17 cellular contexts compared by ENCODE assay signal in genomic region chr7:50973814-50974213, GRCh38.
DNase-seq lines count a peak whose midpoint lies in the region; ATAC-seq and TF ChIP-seq lines count a peak whose summit lies in the region.
"Had no signal": no experiment of that assay in that cellular context is flagged by ENCODE, and none has a peak within 500 bp of the region (broad histone marks: within the 10 kb centered on the region; RNA-seq: fewer than 3 reads in every experiment).

No MANE protein-coding gene starts in this region.

- H3K36me3 ChIP-seq in esophagus muscularis mucosa: no peaks in the 10 kb centered on the region
- H3K36me3 ChIP-seq: BLaER1 treated with 17β-estradiol and CSF1 and Interleukin-3, amounts not matched to agents 10 nM and 100 nM had no signal

- WGBS in right cardiac atrium: 89% methylated on average over 6 of the region's 6 CpGs
- WGBS in esophagus muscularis mucosa: 77% methylated on average over 6 of the region's 6 CpGs

- peaks cover 17% of the 10 kb centered on the region for H3K27me3 Mint-ChIP-seq in T-helper 17 cell
- no peaks in the 10 kb centered on the region for H3K27me3 Mint-ChIP-seq in stimulated activated naive B cell treated with anti-CD40 and anti-IgM and Interleukin-4, amounts not matched to agents 10 μg/mL and 1 μg/mL and 100 μg/mL, for 72 hours
- H3K27me3 Mint-ChIP-seq: B cell had no signal

- H3K9me3 ChIP-seq in right cardiac atrium (ENCODE audit: control insufficient read depth, low read length): no peaks in the 10 kb centered on the region
- peaks cover under 1% of the 10 kb centered on the region for H3K9me3 ChIP-seq in T-helper 17 cell (ENCODE audit: control insufficient read depth, low read length, poor library complexity, severe bottlenecking)
- peaks cover 0 to 4% (median 0%) of the 10 kb centered on the region in 4 donors for H3K9me3 ChIP-seq in esophagus muscularis mucosa

- H3K4me3 Mint-ChIP-seq in T-helper 17 cell: no peak overlapping the region
- no peak overlapping the region for H3K4me3 Mint-ChIP-seq in stimulated activated naive B cell treated with anti-CD40 and anti-IgM and Interleukin-4, amounts not matched to agents 10 μg/mL and 1 μg/mL and 100 μg/mL, for 72 hours
- H3K4me3 Mint-ChIP-seq: B cell; CD8-positive, alpha-beta T cell had no signal

- H3K27me3 ChIP-seq in right cardiac atrium (ENCODE audit: control insufficient read depth, insufficient read depth): no peaks in the 10 kb centered on the region
- peaks cover 0 to 4% (median 0%) of the 10 kb centered on the region in 4 donors for H3K27me3 ChIP-seq in esophagus muscularis mucosa
- H3K27me3 ChIP-seq: BLaER1 treated with 17β-estradiol and CSF1 and Interleukin-3, amounts not matched to agents 10 nM and 100 nM had no signal

- no peak for TF ChIP-seq EP300 in esophagus muscularis mucosa (IDR thresholded peaks at IDR 0.05)

- peak; percentile 11 to 21 for ATAC-seq in right cardiac atrium
- no peak for ATAC-seq in T-helper 17 cell
- ATAC-seq in stimulated activated naive B cell treated with anti-CD40 and anti-IgM and Interleukin-4, amounts not matched to agents 10 μg/mL and 1 μg/mL and 100 μg/mL, for 72 hours (replicated peaks): peak in 1 of 2 donors; percentile 19
- ATAC-seq: CD8-positive, alpha-beta T cell; GM12878; HepG2 had no signal

- no peak for DNase-seq in right cardiac atrium
- DNase-seq in cardiac septum (ENCODE audit: low spot score): no peak
- no peak for DNase-seq in T-helper 17 cell
- DNase-seq in esophagus muscularis mucosa (ENCODE audit: extremely low spot score): peak; percentile 72
- no peak for DNase-seq in stimulated activated naive B cell treated with anti-CD40 and anti-IgM and Interleukin-4, amounts not matched to agents 10 μg/mL and 1 μg/mL and 100 μg/mL, for 72 hours
- no peak for DNase-seq in kidney glomerular epithelial cell (lab: John Stamatoyannopoulos, UW)
- DNase-seq in SW 1271 (lab: John Stamatoyannopoulos, UW): no peak
- DNase-seq: Calu3; CD8-positive, alpha-beta T cell; DMS79 treated with DMSO at 0.1 percent for 48 hours; GF-D8; GOT3; H7 had no signal

- intact Hi-C loops in right cardiac atrium (cut with DNase I): no loop called here
- intact Hi-C loops in cardiac septum (cut with DNase I): no loop called here
- intact Hi-C loops in esophagus muscularis mucosa (cut with DNase I): no loop called here

- H3K4me1 Mint-ChIP-seq in T-helper 17 cell: peaks cover 7% of the 10 kb centered on the region
- H3K4me1 Mint-ChIP-seq in stimulated activated naive B cell treated with anti-CD40 and anti-IgM and Interleukin-4, amounts not matched to agents 10 μg/mL and 1 μg/mL and 100 μg/mL, for 72 hours: no peaks in the 10 kb centered on the region
- H3K4me1 Mint-ChIP-seq: B cell had no signal

- H3K27ac ChIP-seq in right cardiac atrium (ENCODE audit: low read length) (no peak overlapping the region), esophagus muscularis mucosa (replicated peaks in 1 of 4) (no peak overlapping the region)
- H3K27ac ChIP-seq: BLaER1 treated with 17β-estradiol and CSF1 and Interleukin-3, amounts not matched to agents 10 nM and 100 nM had no signal

- peak overlapping the region; percentile 34 for H3K27ac Mint-ChIP-seq in T-helper 17 cell
- peak overlapping the region; percentile 14 for H3K27ac Mint-ChIP-seq in stimulated activated naive B cell treated with anti-CD40 and anti-IgM and Interleukin-4, amounts not matched to agents 10 μg/mL and 1 μg/mL and 100 μg/mL, for 72 hours
- H3K27ac Mint-ChIP-seq: B cell; CD8-positive, alpha-beta T cell had no signal

- no peaks in the 10 kb centered on the region for H3K36me3 Mint-ChIP-seq in T-helper 17 cell (ENCODE audit: low read depth)
- no peaks in the 10 kb centered on the region for H3K36me3 Mint-ChIP-seq in stimulated activated naive B cell treated with anti-CD40 and anti-IgM and Interleukin-4, amounts not matched to agents 10 μg/mL and 1 μg/mL and 100 μg/mL, for 72 hours
- H3K36me3 Mint-ChIP-seq: CD8-positive, alpha-beta T cell had no signal

- H3K4me1 ChIP-seq in right cardiac atrium (ENCODE audit: control insufficient read depth, insufficient read depth, low read length) (no peaks in the 10 kb centered on the region), esophagus muscularis mucosa (no peaks in the 10 kb centered on the region)

- H3K4me3 ChIP-seq in right cardiac atrium (ENCODE audit: low read length) (no peak overlapping the region), esophagus muscularis mucosa (no peak overlapping the region)
- H3K4me3 ChIP-seq: BLaER1 treated with 17β-estradiol and CSF1 and Interleukin-3, amounts not matched to agents 10 nM and 100 nM; GM12878 had no signal

- H3K9me3 Mint-ChIP-seq in stimulated activated naive B cell treated with anti-CD40 and anti-IgM and Interleukin-4, amounts not matched to agents 10 μg/mL and 1 μg/mL and 100 μg/mL, for 72 hours: peaks cover under 1 to 2% of the 10 kb centered on the region in 2 donors

- no peak for TF ChIP-seq CTCF in esophagus muscularis mucosa (IDR thresholded peaks at IDR 0.05)

- no peak for TF ChIP-seq POLR2A in esophagus muscularis mucosa (IDR thresholded peaks at IDR 0.05; ENCODE audit: low read depth)
